ENCODE assay signal across 25 cellular contexts in genomic region chr20:49103647-49104364, GRCh38. TPM values are rescaled to one million over a fixed set of nuclear protein-coding genes. Genes with fewer than 3 reads are reported as not detected.
DNase-seq lines count a peak whose midpoint lies in the region; ATAC-seq, FAIRE-seq and TF ChIP-seq lines count a peak whose summit lies in the region.
"Had no signal": no experiment of that assay in that cellular context is flagged by ENCODE, and none has a peak within 500 bp of the region (broad histone marks: within the 10 kb centered on the region; RNA-seq: fewer than 3 reads in every experiment).

No MANE protein-coding gene starts in this region.

- TF ChIP-seq RAD21 in HepG2 (CRISPR knock-in tag; IDR thresholded peaks at IDR 0.05), result no peak

- FAIRE-seq in HepG2 (lab: Jason Lieb, UNC), result no peak

- H2AFZ ChIP-seq in HepG2 (ENCODE audit: low read length), result no peak overlapping the region

- H3K27me3 Mint-ChIP-seq in T-helper 17 cell, result no peaks in the 10 kb centered on the region
- H3K27me3 Mint-ChIP-seq in immature natural killer cell (ENCODE audit: low read depth in 3 of 3), result peaks cover 0 to 4% (median 0%) of the 10 kb centered on the region in 3 donors
- H3K27me3 Mint-ChIP-seq in progenitor cell of endocrine pancreas, result no peaks in the 10 kb centered on the region

- H3K36me3 Mint-ChIP-seq in T-helper 17 cell (ENCODE audit: low read depth) (peaks cover 1% of the 10 kb centered on the region), immature natural killer cell (peaks cover 0 to 14% (median 6%) of the 10 kb centered on the region in 3 donors), progenitor cell of endocrine pancreas (ENCODE audit: insufficient read depth) (peaks cover 33% of the 10 kb centered on the region)

- POLR2A ChIA-PET in HepG2 (lab: Yijun Ruan, JAX), result interaction anchor here (1.5 kb wide), 1 partner anchor 115 kb away, joined by 6 read pairs; the partner anchor contains the start of gene DDX27

- CTCF ChIA-PET in HepG2 (lab: Yijun Ruan, JAX; ENCODE audit: low intra/inter-chr PET ratio, low total read pairs), result no interaction called here

- no peak overlapping the region for H3K4me3 Mint-ChIP-seq in T-helper 17 cell
- peak overlapping the region in 1 of 5 donors; percentile 50 for H3K4me3 Mint-ChIP-seq in immature natural killer cell
- no peak overlapping the region for H3K4me3 Mint-ChIP-seq in progenitor cell of endocrine pancreas (ENCODE audit: low read depth)

- H3K36me3 ChIP-seq in HepG2 (replicated peaks in 1 of 2; ENCODE audit: control insufficient read depth in 1 of 2, insufficient read depth in 2 of 2, low read length in 2 of 2) (peaks cover 15 to 51% of the 10 kb centered on the region in 2 experiments), right lobe of liver (peaks cover 0 to 20% (median 13%) of the 10 kb centered on the region in 4 donors)

- intact Hi-C loops in HepG2 (cut with micrococcal nuclease; ENCODE audit: unreplicated experiment) (no loop called here), right lobe of liver (cut with DNase I) (no loop called here)

- no peak for TF ChIP-seq CTCF in HepG2 (CRISPR knock-in tag; IDR thresholded peaks at IDR 0.05)
- no peak for TF ChIP-seq CTCF in right lobe of liver (IDR thresholded peaks at IDR 0.05)
- no peak for TF ChIP-seq CTCF in progenitor cell of endocrine pancreas (IDR thresholded peaks at IDR 0.05; ENCODE audit: unreplicated experiment)

- no peak overlapping the region for H3K4me2 ChIP-seq in HepG2 (ENCODE audit: low read depth, low read length)

- 98% methylated on average over 7 of the region's 7 CpGs for WGBS in HepG2 (ENCODE audit: low lambda C conversion rate)
- WGBS in right lobe of liver (ENCODE audit: insufficient coverage, low coverage, low lambda C conversion rate, missing lambda C conversion rate), result 94% methylated on average over 7 of the region's 7 CpGs

- TF ChIP-seq POLR2A in HepG2 (IDR thresholded peaks at IDR 0.05; ENCODE audit: insufficient read depth in 1 of 2, low read depth in 2 of 2, low read length in 2 of 2) (0 out of 4 replicates have a peak, but pooled peaks of 1 of the 2 experiments have one; percentile 27), right lobe of liver (IDR thresholded peaks at IDR 0.05) (no peak)

- H3K27ac Mint-ChIP-seq in T-helper 17 cell (peak overlapping the region; percentile 27), immature natural killer cell (peak overlapping the region; percentile 9 to 75 (median 68)), progenitor cell of endocrine pancreas (peak overlapping the region; percentile 41)

- H3K4me1 Mint-ChIP-seq in T-helper 17 cell, result peaks cover 14% of the 10 kb centered on the region
- peaks cover 42 to 47% of the 10 kb centered on the region in 2 donors for H3K4me1 Mint-ChIP-seq in immature natural killer cell
- peaks cover 4% of the 10 kb centered on the region for H3K4me1 Mint-ChIP-seq in progenitor cell of endocrine pancreas (ENCODE audit: low read depth)

- H3K9ac ChIP-seq in HepG2 (ENCODE audit: insufficient read depth, low read depth, low read length), result no peak overlapping the region

- TF ChIP-seq EP300 in HepG2 (IDR thresholded peaks at IDR 0.05; ENCODE audit: low read depth in 2 of 2, low read length in 2 of 2) (no peak), HepG2 (CRISPR knock-in tag; IDR thresholded peaks at IDR 0.05; ENCODE audit: borderline replicate concordance) (no peak)

- H3K9me3 Mint-ChIP-seq in immature natural killer cell (no peaks in the 10 kb centered on the region), progenitor cell of endocrine pancreas (ENCODE audit: low read depth) (no peaks in the 10 kb centered on the region)

- H3K27me3 ChIP-seq in HepG2 (ENCODE audit: control insufficient read depth in 1 of 2, insufficient read depth in 2 of 2, low read length in 2 of 2) (no peaks in the 10 kb centered on the region), right lobe of liver (no peaks in the 10 kb centered on the region)
- H3K27me3 ChIP-seq: breast epithelium, heart left ventricle, Peyer's patch, tibial artery had no signal

- BruUV-seq in HepG2 (replicated peaks; lab: Mats Ljungman, UMichigan), result no TSS peak

- ATAC-seq in HepG2 (peak; percentile 2; the same call in 2 of the 3 replicates), right lobe of liver (no peak), T-helper 17 cell (no peak), GM21423 (IDR thresholded peaks at IDR 0.05; ENCODE audit: unreplicated experiment) (no peak)
- ATAC-seq: heart left ventricle, lower lobe of right lung had no signal

- H3K9me3 ChIP-seq in HepG2 (ENCODE audit: low read length) (no peaks in the 10 kb centered on the region), right lobe of liver (no peaks in the 10 kb centered on the region), T-helper 17 cell (ENCODE audit: control insufficient read depth, low read length, poor library complexity, severe bottlenecking) (no peaks in the 10 kb centered on the region)
- H3K9me3 ChIP-seq: breast epithelium, heart left ventricle, lower lobe of right lung, Peyer's patch, psoas muscle, tibial artery had no signal

- DNase-seq in HepG2 (ENCODE audit: low spot score), result no peak
- DNase-seq in right lobe of liver, result no peak
- DNase-seq in T-helper 17 cell, result no peak
- DNase-seq in immature natural killer cell, result peak; percentile 30 to 41 (median 40)
- no peak for DNase-seq in progenitor cell of endocrine pancreas (ENCODE audit: low spot score, unreplicated experiment)
- DNase-seq in AML-193 (lab: John Stamatoyannopoulos, UW), result no peak
- DNase-seq in SKM-1 treated with dmso at 0.1 percent for 144 hours (lab: John Stamatoyannopoulos, UW; ENCODE audit: unreplicated experiment), result no peak
- DNase-seq: activated CD4-positive, alpha-beta T cell treated with anti-CD3 and anti-CD28 coated beads, Interleukin-2, amount 50 U/mL, for 48 hours; activated CD4-positive, CD25-positive, alpha-beta regulatory T cell; activated effector memory CD4-positive, alpha-beta T cell treated with anti-CD3 and anti-CD28 coated beads, Interleukin-2, amount 50 U/mL, for 16 hours; amygdala; foreskin fibroblast; GOT3; heart left ventricle; kidney glomerular epithelial cell; lower lobe of right lung; NCI-H1105; NCI-H2029; NCI-H2227 treated with DMSO at 0.1 percent for 48 hours; Peyer's patch; psoas muscle; tibial artery had no signal

- H3K4me3 ChIP-seq in HepG2 (replicated peaks in 1 of 3; ENCODE audit: insufficient read depth in 1 of 3, low read depth in 2 of 3, low read length in 3 of 3) (no peak overlapping the region), right lobe of liver (no peak overlapping the region)
- H3K4me3 ChIP-seq: breast epithelium, coronary artery, heart left ventricle, lower lobe of right lung, Peyer's patch, psoas muscle, tibial artery had no signal

- H3K79me2 ChIP-seq in HepG2 (ENCODE audit: insufficient read depth, low read length), result no peaks in the 10 kb centered on the region

- H3K4me1 ChIP-seq in HepG2 (ENCODE audit: insufficient read depth, low read length), result no peaks in the 10 kb centered on the region
- H3K4me1 ChIP-seq in right lobe of liver, result peaks cover 0 to 4% (median 0%) of the 10 kb centered on the region in 4 donors
- H3K4me1 ChIP-seq: breast epithelium, Peyer's patch, psoas muscle, tibial artery had no signal

- H4K20me1 ChIP-seq in HepG2 (ENCODE audit: insufficient read depth, low read length), result no peaks in the 10 kb centered on the region

- in situ Hi-C loops in HepG2 (cut with HindIII; ENCODE audit: extremely low pct_ligation_motif_present, low pct_unique_long_range_greater_than_20kb), result no loop called here

- H3K27ac ChIP-seq in HepG2 (ENCODE audit: extremely low read length, insufficient read depth, low read length), result peak overlapping the region; percentile 1
- H3K27ac ChIP-seq in right lobe of liver, result no peak overlapping the region
- H3K27ac ChIP-seq: breast epithelium, coronary artery, heart left ventricle, lower lobe of right lung, Peyer's patch, psoas muscle, tibial artery had no signal

TF ChIP-seq in HepG2, 621 proteins besides CTCF, POLR2A, EP300 and RAD21 (continues in another document):
- no peak for TF ChIP-seq ZNF337 (CRISPR knock-in tag; IDR thresholded peaks at IDR 0.05; ENCODE audit: borderline replicate concordance, low read depth)

RNA-seq across cellular contexts. Expression of gene CSE1L, which starts 57.7 kb away (rescaled TPM):
- total RNA-seq in HepG2 (2016; rRNA removed; fragmentation: Illumina TruSeq; extraction: Trizol) (258 and 449 TPM in 2 replicates), right lobe of liver (10 to 100 TPM; 19.4 to 35.8 (median 21.6) TPM), T-helper 17 cell (10 to 100 TPM; 26.8 to 33.0 TPM), progenitor cell of endocrine pancreas (99.9 and 100 TPM in 2 replicates)
- total RNA-seq in HepG2 (2016; cell fraction: cytosol; rRNA removed; fragmentation: Illumina TruSeq; extraction: Trizol; ENCODE audit: low read depth), result 62.9 and 72.5 TPM in 2 replicates
- 257 and 452 TPM in 2 replicates for total RNA-seq in HepG2 (2016; cell fraction: insoluble cytoplasmic fraction; rRNA removed; fragmentation: Illumina TruSeq; extraction: Trizol)
- total RNA-seq in HepG2 (2016; cell fraction: membrane; rRNA removed; fragmentation: Illumina TruSeq; extraction: Trizol), result 96.6 and 104 TPM in 2 replicates
- 167 and 185 TPM in 2 replicates for total RNA-seq in HepG2 (2016; cell fraction: nucleus; rRNA removed; fragmentation: Illumina TruSeq; extraction: Trizol)
- polyA plus RNA-seq in HepG2 (2011; rRNA removed) (37.1 and 56.9 TPM in 2 replicates), immature natural killer cell (10 to 100 TPM in 2 of 3 donors, 1 to 10 TPM in 1; 8.1 to 21.0 (median 10.3) TPM)
- polyA plus RNA-seq in HepG2 (2011; cell fraction: cytosol; rRNA removed), result 22.6 and 30.5 TPM in 2 replicates
- 24.7 and 24.9 TPM in 2 replicates for polyA plus RNA-seq in HepG2 (2011; cell fraction: nucleus; rRNA removed)
- 53.3 and 83.9 TPM in 2 replicates for polyA plus RNA-seq in HepG2 (2012)
- 18.3 and 22.0 TPM in 2 replicates for polyA plus RNA-seq in HepG2 (2016; cell fraction: cytosol; fragmentation: Illumina TruSeq; extraction: Trizol; ENCODE audit: low read depth)
- polyA plus RNA-seq in HepG2 (2016; cell fraction: insoluble cytoplasmic fraction; fragmentation: Illumina TruSeq; extraction: Trizol; ENCODE audit: low read depth), result 363 and 386 TPM in 2 replicates
- polyA plus RNA-seq in HepG2 (2016; cell fraction: membrane; fragmentation: Illumina TruSeq; extraction: Trizol; ENCODE audit: low read depth), result 45.2 and 49.9 TPM in 2 replicates
- polyA plus RNA-seq in HepG2 (2016; cell fraction: nucleus; fragmentation: Illumina TruSeq; extraction: Trizol; ENCODE audit: insufficient read depth, low read depth), result 162 and 172 TPM in 2 replicates
- 33.8 and 112 TPM in 2 replicates for polyA minus RNA-seq in HepG2 (2011; rRNA and poly(A)+ RNA removed; ENCODE audit: low replicate concordance)
- 46.4 and 54.2 TPM in 2 replicates for polyA minus RNA-seq in HepG2 (2011; cell fraction: cytosol; rRNA and poly(A)+ RNA removed)
- polyA minus RNA-seq in HepG2 (2011; cell fraction: nucleus; rRNA and poly(A)+ RNA removed), result 58.6 and 66.2 TPM in 2 replicates

Comparison
In these comparisons a context has a peak if more than half of its experiments do, and no peak if none do; other contexts are left out.
1. DNase-seq: peak in immature natural killer cell (3 of 3); none in HepG2 (single experiment), right lobe of liver (0 of 3), T-helper 17 cell (0 of 3), progenitor cell of endocrine pancreas (single experiment), AML-193 (0 of 2) and SKM-1 treated with dmso at 0.1 percent for 144 hours (single experiment).
2. Peak in every context shown above with its lines, with median percentiles within 50 percentile points of each other: H3K27ac Mint-ChIP-seq.